ENCODE assay signal across 28 cellular contexts in the genomic region with DNA sequence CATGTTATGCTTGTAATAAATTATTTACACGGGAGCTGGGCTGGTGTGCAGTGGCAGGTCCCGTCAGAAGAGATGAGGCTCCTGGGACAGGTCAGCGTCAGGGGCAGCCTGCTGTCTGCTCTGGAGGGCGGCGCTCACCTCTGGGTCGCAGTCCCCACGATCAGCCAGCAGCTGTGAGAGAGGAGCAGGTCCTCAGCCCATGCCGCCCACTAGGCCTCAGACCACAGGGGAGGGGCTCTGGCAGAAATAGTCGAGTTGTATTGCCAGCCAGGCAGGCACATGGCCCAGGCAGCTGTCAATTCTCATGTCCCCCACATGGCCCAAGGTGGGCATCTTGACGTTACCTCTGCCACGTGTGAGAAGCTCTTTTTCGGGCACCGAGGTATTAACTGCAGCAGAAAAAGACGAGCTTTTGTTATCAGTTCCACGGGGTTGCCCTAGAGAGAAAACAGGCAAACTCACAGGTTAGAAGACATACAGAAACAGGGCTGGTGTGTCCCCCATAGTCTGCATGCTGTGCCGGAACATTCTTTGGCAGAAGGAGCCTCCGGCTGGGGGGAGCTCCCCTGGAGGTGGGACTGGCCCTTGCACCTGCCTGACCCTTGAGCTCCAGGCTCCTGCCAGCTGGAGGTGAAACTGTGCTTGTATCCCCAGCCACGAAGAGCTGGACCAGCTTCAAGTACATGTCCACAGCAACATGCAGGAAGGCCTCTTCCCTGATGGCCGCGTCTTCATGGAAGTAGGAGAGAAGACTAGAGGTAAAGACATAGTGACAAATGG. TPM values are rescaled to one million over a fixed set of nuclear protein-coding genes. Genes with fewer than 3 reads are reported as not detected.
DNase-seq lines count a peak whose midpoint lies in the region; ATAC-seq, FAIRE-seq and TF ChIP-seq lines count a peak whose summit lies in the region.
"Had no signal": no experiment of that assay in that cellular context is flagged by ENCODE, and none has a peak within 500 bp of the region (broad histone marks: within the 10 kb centered on the region; RNA-seq: fewer than 3 reads in every experiment).

No MANE protein-coding gene starts in this region.

- intact Hi-C loops in activated CD4-positive, alpha-beta T cell treated with anti-CD3 and anti-CD28 coated beads for 36 hours (cut with DNase I, micrococcal nuclease), result no loop called here
- intact Hi-C loops in GM12878 (cut with micrococcal nuclease; ENCODE audit: unreplicated experiment), result no loop called here
- intact Hi-C loops in natural killer cell (cut with micrococcal nuclease), result no loop called here

- no peaks in the 10 kb centered on the region for H3K27me3 Mint-ChIP-seq in activated CD4-positive, alpha-beta T cell treated with anti-CD3 and anti-CD28 coated beads, Interleukin-2, amount 10 ng/mL, durations not matched to agents 7 days and 5 days
- H3K27me3 Mint-ChIP-seq in activated CD4-positive, alpha-beta T cell treated with anti-CD3 and anti-CD28 coated beads for 36 hours, result no peaks in the 10 kb centered on the region
- H3K27me3 Mint-ChIP-seq in GM23338 (ENCODE audit: insufficient read depth, low read depth, poor library complexity), result peaks cover 8% of the 10 kb centered on the region
- H3K27me3 Mint-ChIP-seq in natural killer cell (ENCODE audit: low read depth in 2 of 2), result no peaks in the 10 kb centered on the region

- POLR2A ChIA-PET in activated CD4-positive, alpha-beta T cell treated with anti-CD3 and anti-CD28 coated beads, Interleukin-2, amount 10 ng/mL, durations not matched to agents 7 days and 5 days (lab: Charles Lee), result no interaction called here
- POLR2A ChIA-PET in activated CD4-positive, alpha-beta T cell treated with anti-CD3 and anti-CD28 coated beads for 36 hours (lab: Charles Lee), result interaction anchor here (0.5 kb wide), 1 partner anchor 335 kb away, joined by 4 read pairs; no protein-coding TSS in a partner anchor
- POLR2A ChIA-PET in GM12878 (lab: Charles Lee), result no interaction called here

- no peak for FAIRE-seq in GM12878 (lab: Jason Lieb, UNC)
- FAIRE-seq: A204.1, urothelium cell line had no signal

- peaks cover 4% of the 10 kb centered on the region; the same call in 1 of the 2 replicates for H4K20me1 ChIP-seq in GM23338 (replicated peaks; ENCODE audit: insufficient read depth)
- H4K20me1 ChIP-seq in GM12878 (ENCODE audit: control insufficient read depth, insufficient read depth), result no peaks in the 10 kb centered on the region

- TF ChIP-seq EP300 in GM12878 (IDR thresholded peaks at IDR 0.05; ENCODE audit: borderline replicate concordance in 1 of 2, control insufficient read depth in 1 of 2, low read depth in 2 of 2, low read length in 2 of 2), result no peak

- no peaks in the 10 kb centered on the region for H3K9me2 ChIP-seq in GM23338 (ENCODE audit: insufficient read depth)

- no peak for TF ChIP-seq RAD21 in GM12878 (IDR thresholded peaks at IDR 0.05; ENCODE audit: insufficient read depth, low read depth, low read length)

- no peak for TF ChIP-seq CTCF in GM23338 (conservative IDR thresholded peaks at IDR 0.05; ENCODE audit: low read depth in 2 of 2)
- no peak for TF ChIP-seq CTCF in GM12878 (IDR thresholded peaks at IDR 0.05 in 2 of 3, conservative IDR thresholded peaks at IDR 0.05 in 1 of 3; ENCODE audit: control insufficient read depth in 2 of 3, extremely low read depth in 1 of 3, insufficient read depth in 1 of 3, low read depth in 3 of 3, low read length in 3 of 3)
- no peak for TF ChIP-seq CTCF in natural killer cell (IDR thresholded peaks at IDR 0.05)

- peaks cover 29% of the 10 kb centered on the region; the same call in 1 of the 2 replicates for H3K36me3 ChIP-seq in GM23338 (ENCODE audit: insufficient read depth)
- peaks cover 40 to 41% of the 10 kb centered on the region in 2 experiments for H3K36me3 ChIP-seq in GM12878 (ENCODE audit: control insufficient read depth in 2 of 2, insufficient read depth in 2 of 2, low read length in 1 of 2)

- H3K27ac ChIP-seq in GM23338 (ENCODE audit: low read depth) (no peak overlapping the region), GM12878 (ENCODE audit: control insufficient read depth, insufficient read depth) (no peak overlapping the region)
- H3K27ac ChIP-seq: BLaER1, esophagus muscularis mucosa, neutrophil, SJCRH30, WERI-Rb-1 had no signal

- H3F3A ChIP-seq in GM23338 (replicated peaks; ENCODE audit: low read depth), result peaks cover 9% of the 10 kb centered on the region

- H2AFZ ChIP-seq in GM23338 (no peak overlapping the region), GM12878 (ENCODE audit: control insufficient read depth, low read depth, low read length) (no peak overlapping the region)

- H3K79me2 ChIP-seq in GM23338 (replicated peaks; ENCODE audit: insufficient read depth), result no peaks in the 10 kb centered on the region
- H3K79me2 ChIP-seq in GM12878 (ENCODE audit: control insufficient read depth, insufficient read depth, low read length), result no peaks in the 10 kb centered on the region

- H3K9ac ChIP-seq in GM12878 (ENCODE audit: control insufficient read depth, insufficient read depth, low read length), result no peak overlapping the region
- H3K9ac ChIP-seq: BLaER1 had no signal

- WGBS in GM12878 (ENCODE audit: insufficient coverage, insufficient replicate concordance, low lambda C conversion rate, missing lambda C conversion rate), result 91% methylated on average over 20 of the region's 20 CpGs

- TF ChIP-seq POLR2A in GM12878 (IDR thresholded peaks at IDR 0.05; ENCODE audit: low read depth, low read length), result peak; percentile 29; the same call in 1 of the 2 replicates

- no peak overlapping the region for H3K4me3 ChIP-seq in GM23338
- no peak overlapping the region for H3K4me3 ChIP-seq in GM12878
- H3K4me3 ChIP-seq: BLaER1, esophagus muscularis mucosa, SJCRH30 had no signal

- RAD21 ChIA-PET in GM12878 (lab: Charles Lee; ENCODE audit: unreplicated experiment), result no interaction called here

- no peaks in the 10 kb centered on the region for H3K9me3 Mint-ChIP-seq in activated CD4-positive, alpha-beta T cell treated with anti-CD3 and anti-CD28 coated beads, Interleukin-2, amount 10 ng/mL, durations not matched to agents 7 days and 5 days
- H3K9me3 Mint-ChIP-seq in activated CD4-positive, alpha-beta T cell treated with anti-CD3 and anti-CD28 coated beads for 36 hours (ENCODE audit: low read depth), result no peaks in the 10 kb centered on the region
- H3K9me3 Mint-ChIP-seq in GM23338 (no peaks in the 10 kb centered on the region; the same call in 2 of the 3 replicates), natural killer cell (no peaks in the 10 kb centered on the region)
- H3K9me3 Mint-ChIP-seq: activated T-helper 2 cell treated with anti-CD3 and anti-CD28 coated beads, Interferon-gamma antibody, Interleukin-2, Interleukin-4, amounts not matched to agents 10 μg/mL and 5 μg/mL and 100 μg/mL, durations not matched to agents 14 hours and 24 hours and 36 hours; T-helper 1 cell treated with Interleukin-12 subunit alpha and Interleukin-12 subunit beta and Interleukin-4 antibody, amounts not matched to agents 30 μg/mL and 1 μg/mL, for 36 hours had no signal

- no peak overlapping the region for H3K4me3 Mint-ChIP-seq in activated CD4-positive, alpha-beta T cell treated with anti-CD3 and anti-CD28 coated beads, Interleukin-2, amount 10 ng/mL, durations not matched to agents 7 days and 5 days
- no peak overlapping the region for H3K4me3 Mint-ChIP-seq in activated CD4-positive, alpha-beta T cell treated with anti-CD3 and anti-CD28 coated beads for 36 hours
- H3K4me3 Mint-ChIP-seq in GM23338 (no peak overlapping the region), natural killer cell (peak overlapping the region; percentile 6)
- H3K4me3 Mint-ChIP-seq: activated CD8-positive, alpha-beta T cell treated with anti-CD3 and anti-CD28 coated beads, Interleukin-2, amount 10 ng/mL, durations not matched to agents 7 days and 5 days; T-helper 1 cell treated with Interleukin-12 subunit alpha and Interleukin-12 subunit beta and Interleukin-4 antibody, amounts not matched to agents 30 μg/mL and 1 μg/mL, for 36 hours had no signal

- H3K4me1 ChIP-seq in GM23338 (ENCODE audit: insufficient read depth) (no peaks in the 10 kb centered on the region), GM12878 (ENCODE audit: control insufficient read depth, insufficient read depth, low read length) (peaks cover 3% of the 10 kb centered on the region; the same call in 1 of the 2 replicates)
- H3K4me1 ChIP-seq: esophagus muscularis mucosa, SJCRH30 had no signal

- no peak for ATAC-seq in activated CD4-positive, alpha-beta T cell treated with anti-CD3 and anti-CD28 coated beads for 36 hours
- ATAC-seq in GM23338, result peak; percentile 33
- no peak for ATAC-seq in GM12878
- no peak for ATAC-seq in natural killer cell
- no peak for ATAC-seq in HG03108 (IDR thresholded peaks at IDR 0.05; ENCODE audit: unreplicated experiment)
- no peak for ATAC-seq in GM19035 (IDR thresholded peaks at IDR 0.05; ENCODE audit: unreplicated experiment)
- ATAC-seq: activated CD8-positive, alpha-beta T cell treated with anti-CD3 and anti-CD28 coated beads, Interleukin-2, amount 10 ng/mL, durations not matched to agents 7 days and 5 days had no signal

- H3K4me2 ChIP-seq in GM23338 (no peak overlapping the region), GM12878 (ENCODE audit: control insufficient read depth, insufficient read depth) (no peak overlapping the region)

- BruUV-seq in GM12878 (replicated peaks; lab: Mats Ljungman, UMichigan), result TSS peak; percentile 54

- SMC1A ChIA-PET in GM12878 (lab: Charles Lee; ENCODE audit: uncharacterized antibody, unreplicated experiment), result no interaction called here

- in situ Hi-C loops in GM12878 (cut with MboI), result no loop called here

- H3K9me3 ChIP-seq in GM12878 (replicated peaks; ENCODE audit: control insufficient read depth, insufficient read depth, low read length), result no peaks in the 10 kb centered on the region; the same call in 2 of the 3 replicates
- H3K9me3 ChIP-seq: BLaER1, esophagus muscularis mucosa, neutrophil, SJCRH30 had no signal

- CTCF ChIA-PET in activated CD4-positive, alpha-beta T cell treated with anti-CD3 and anti-CD28 coated beads, Interleukin-2, amount 10 ng/mL, durations not matched to agents 7 days and 5 days (lab: Charles Lee), result interaction anchor here (1.0 to 2.1 kb wide), 6 partner anchors 16 to 171 kb away, joined by 3 to 5 read pairs (median 4); no protein-coding TSS in a partner anchor
- CTCF ChIA-PET in activated CD4-positive, alpha-beta T cell treated with anti-CD3 and anti-CD28 coated beads for 36 hours (lab: Charles Lee), result interaction anchor here (0.9 to 2.8 kb wide), 5 partner anchors 14 to 124 kb away, joined by 3 to 9 read pairs (median 4); no protein-coding TSS in a partner anchor
- CTCF ChIA-PET in GM12878 (lab: Yijun Ruan, JAX), result interaction anchor here (1.1 to 1.4 kb wide), 2 partner anchors 33 to 121 kb away, joined by 3 read pairs; no protein-coding TSS in a partner anchor

- peaks cover 69% of the 10 kb centered on the region for H3K36me3 Mint-ChIP-seq in activated CD4-positive, alpha-beta T cell treated with anti-CD3 and anti-CD28 coated beads, Interleukin-2, amount 10 ng/mL, durations not matched to agents 7 days and 5 days (ENCODE audit: low read depth)
- H3K36me3 Mint-ChIP-seq in activated CD4-positive, alpha-beta T cell treated with anti-CD3 and anti-CD28 coated beads for 36 hours (ENCODE audit: low read depth), result peaks cover 65% of the 10 kb centered on the region
- peaks cover 88% of the 10 kb centered on the region for H3K36me3 Mint-ChIP-seq in GM23338 (ENCODE audit: low read depth)
- H3K36me3 Mint-ChIP-seq in natural killer cell, result no peaks in the 10 kb centered on the region

- H3K4me1 Mint-ChIP-seq in activated CD4-positive, alpha-beta T cell treated with anti-CD3 and anti-CD28 coated beads, Interleukin-2, amount 10 ng/mL, durations not matched to agents 7 days and 5 days, result peaks cover 45% of the 10 kb centered on the region
- H3K4me1 Mint-ChIP-seq in activated CD4-positive, alpha-beta T cell treated with anti-CD3 and anti-CD28 coated beads for 36 hours, result peaks cover 21% of the 10 kb centered on the region
- no peaks in the 10 kb centered on the region for H3K4me1 Mint-ChIP-seq in GM23338
- H3K4me1 Mint-ChIP-seq in natural killer cell, result peaks cover 27 to 38% of the 10 kb centered on the region in 2 donors

- no peaks in the 10 kb centered on the region for H3K27me3 ChIP-seq in GM23338 (ENCODE audit: insufficient read depth)
- no peaks in the 10 kb centered on the region for H3K27me3 ChIP-seq in GM12878 (replicated peaks in 1 of 2; ENCODE audit: control insufficient read depth in 2 of 2, insufficient read depth in 2 of 2, low read length in 1 of 2)
- H3K27me3 ChIP-seq: BLaER1, esophagus muscularis mucosa, neutrophil, SJCRH30 had no signal

- DNase-seq in activated CD4-positive, alpha-beta T cell treated with anti-CD3 and anti-CD28 coated beads, Interleukin-2, amount 10 ng/mL, durations not matched to agents 7 days and 5 days, result no peak
- DNase-seq in activated CD4-positive, alpha-beta T cell treated with anti-CD3 and anti-CD28 coated beads for 36 hours, result no peak
- DNase-seq in GM23338 (ENCODE audit: low spot score) (no peak), GM12878 (ENCODE audit: low read depth, low spot score) (no peak), natural killer cell (no peak), NCI-H446 (lab: John Stamatoyannopoulos, UW) (no peak)
- DNase-seq: activated CD8-positive, alpha-beta T cell treated with anti-CD3 and anti-CD28 coated beads, Interleukin-2, amount 10 ng/mL, durations not matched to agents 7 days and 5 days; amygdala; central memory CD4-positive, alpha-beta T cell; DMS 273 treated with DMSO at 0.1 percent for 48 hours; HCEC 1CT; Kasumi-1; left cardiac atrium; midbrain; NCI-H1048; NCI-H2029; SJCRH30; substantia nigra; WERI-Rb-1 had no signal

- H3K27ac Mint-ChIP-seq in activated CD4-positive, alpha-beta T cell treated with anti-CD3 and anti-CD28 coated beads, Interleukin-2, amount 10 ng/mL, durations not matched to agents 7 days and 5 days, result peak overlapping the region; percentile 25
- no peak overlapping the region for H3K27ac Mint-ChIP-seq in activated CD4-positive, alpha-beta T cell treated with anti-CD3 and anti-CD28 coated beads for 36 hours
- H3K27ac Mint-ChIP-seq in GM23338 (no peak overlapping the region), natural killer cell (peak overlapping the region; percentile 76 to 88)
- H3K27ac Mint-ChIP-seq: T-helper 1 cell treated with Interleukin-12 subunit alpha and Interleukin-12 subunit beta and Interleukin-4 antibody, amounts not matched to agents 30 μg/mL and 1 μg/mL, for 36 hours had no signal

RNA-seq across cellular contexts. Expression of gene ZNF276, which starts 17.4 kb away (rescaled TPM):
- total RNA-seq in activated CD4-positive, alpha-beta T cell treated with anti-CD3 and anti-CD28 coated beads, Interleukin-2, amount 10 ng/mL, durations not matched to agents 7 days and 5 days, result 10 to 100 TPM; 79.5 to 96.5 TPM
- total RNA-seq in activated CD4-positive, alpha-beta T cell treated with anti-CD3 and anti-CD28 coated beads for 36 hours, result 10 to 100 TPM; 21.3 to 24.8 TPM
- total RNA-seq in GM23338 (2014; rRNA removed; shearing (Covaris generic)), result 12.7 and 15.6 TPM in 2 replicates
- polyA plus RNA-seq in GM23338 (2016; fragmentation: Nextera tagmentation; extraction: Ambion mirVana) (3.4 and 4.3 TPM in 2 replicates), GM12878 (2011; rRNA removed) (6.0 and 9.4 TPM in 2 replicates), GM12878 (2014; fragmentation: Illumina TruSeq; extraction: Trizol) (5.9 and 10.3 TPM in 2 replicates), GM12878 (2014; fragmentation: Nextera tagmentation; extraction: Ambion mirVana) (under 1 TPM; 0.27 to 0.93 TPM), GM12878 (2014; rRNA removed) (22.7 and 27.1 TPM in 2 replicates), GM12878 (2016; fragmentation: Nextera tagmentation; extraction: Ambion mirVana) (1 to 10 TPM; 8.0 TPM)
- 46.3 and 58.8 TPM in 2 replicates for total RNA-seq in GM12878 (2013; cell fraction: nucleolus; rRNA removed)
- total RNA-seq in GM12878 (2014; rRNA removed) (14.2 and 15.5 TPM in 2 replicates), GM12878 (2014; rRNA removed; fragmentation: Illumina TruSeq; extraction: Trizol) (6.8 and 11.6 TPM in 2 replicates), GM12878 (2021) (18.5 and 22.3 TPM in 2 replicates), natural killer cell (100 to 1,000 TPM; 146 to 206 (median 186) TPM)
- polyA plus RNA-seq in GM12878 (2011; ENCODE audit: low read depth), result 6.4 TPM
- 10.4 and 17.5 TPM in 2 replicates for polyA plus RNA-seq in GM12878 (2011; cell fraction: cytosol; rRNA removed)
- polyA plus RNA-seq in GM12878 (2011; cell fraction: nucleus; rRNA removed), result 113 and 164 TPM in 2 replicates
- 17.1 and 19.2 TPM in 2 replicates for polyA plus RNA-seq in GM12878 (2012)
- polyA minus RNA-seq in GM12878 (2011; rRNA and poly(A)+ RNA removed), result 6.9 and 11.5 TPM in 2 replicates
- 3.3 and 5.6 TPM in 2 replicates for polyA minus RNA-seq in GM12878 (2011; cell fraction: cytosol; rRNA and poly(A)+ RNA removed)
- 10.9 and 17.5 TPM in 2 replicates for polyA minus RNA-seq in GM12878 (2011; cell fraction: nucleus; rRNA and poly(A)+ RNA removed)

RNA-seq across cellular contexts. Expression of gene VPS9D1, which starts 18.0 kb away (rescaled TPM):
- total RNA-seq in activated CD4-positive, alpha-beta T cell treated with anti-CD3 and anti-CD28 coated beads, Interleukin-2, amount 10 ng/mL, durations not matched to agents 7 days and 5 days, result 10 to 100 TPM; 10.8 to 13.4 TPM
- total RNA-seq in activated CD4-positive, alpha-beta T cell treated with anti-CD3 and anti-CD28 coated beads for 36 hours, result 1 to 10 TPM; 2.0 to 2.6 TPM
- 1.8 and 2.1 TPM in 2 replicates for total RNA-seq in GM23338 (2014; rRNA removed; shearing (Covaris generic))
- polyA plus RNA-seq in GM23338 (2016; fragmentation: Nextera tagmentation; extraction: Ambion mirVana) (2.0 and 2.2 TPM in 2 replicates), GM12878 (2011; rRNA removed) (0.35 and 0.65 TPM in 2 replicates), GM12878 (2014; fragmentation: Illumina TruSeq; extraction: Trizol) (0.06 and 1.0 TPM in 2 replicates), GM12878 (2014; fragmentation: Nextera tagmentation; extraction: Ambion mirVana) (1 to 10 TPM in 1 of 2 experiments, under 1 TPM in 1; 0.85 to 1.1 TPM), GM12878 (2014; rRNA removed) (2.8 and 4.2 TPM in 2 replicates), GM12878 (2016; fragmentation: Nextera tagmentation; extraction: Ambion mirVana) (1 to 10 TPM; 1.0 to 1.5 TPM)
- total RNA-seq in GM12878 (2013; cell fraction: nucleolus; rRNA removed), result 1.4 and 1.6 TPM in 2 replicates
- total RNA-seq in GM12878 (2014; rRNA removed) (1.2 and 1.4 TPM in 2 replicates), GM12878 (2014; rRNA removed; fragmentation: Illumina TruSeq; extraction: Trizol) (0.64 and 1.0 TPM in 2 replicates), GM12878 (2021) (2.7 and 3.0 TPM in 2 replicates), natural killer cell (10 to 100 TPM; 31.7 to 43.0 (median 35.4) TPM)
- polyA plus RNA-seq in GM12878 (2011; ENCODE audit: low read depth), result 1.1 TPM
- polyA plus RNA-seq in GM12878 (2011; cell fraction: cytosol; rRNA removed), result 0.94 and 1.7 TPM in 2 replicates
- polyA plus RNA-seq in GM12878 (2011; cell fraction: nucleus; rRNA removed), result 6.4 and 8.4 TPM in 2 replicates
- 3.2 and 3.3 TPM in 2 replicates for polyA plus RNA-seq in GM12878 (2012)
- 0.51 and 0.82 TPM in 2 replicates for polyA minus RNA-seq in GM12878 (2011; rRNA and poly(A)+ RNA removed)
- 0.83 and 1.3 TPM in 2 replicates for polyA minus RNA-seq in GM12878 (2011; cell fraction: cytosol; rRNA and poly(A)+ RNA removed)
- polyA minus RNA-seq in GM12878 (2011; cell fraction: nucleus; rRNA and poly(A)+ RNA removed), result 0.48 and 1.4 TPM in 2 replicates

RNA-seq across cellular contexts. Expression of gene SPATA2L, which starts 37.2 kb away (rescaled TPM):
- 1 to 10 TPM; 5.3 to 8.0 TPM for total RNA-seq in activated CD4-positive, alpha-beta T cell treated with anti-CD3 and anti-CD28 coated beads, Interleukin-2, amount 10 ng/mL, durations not matched to agents 7 days and 5 days
- 1 to 10 TPM; 4.9 to 6.5 TPM for total RNA-seq in activated CD4-positive, alpha-beta T cell treated with anti-CD3 and anti-CD28 coated beads for 36 hours
- 23.4 and 26.2 TPM in 2 replicates for total RNA-seq in GM23338 (2014; rRNA removed; shearing (Covaris generic))
- polyA plus RNA-seq in GM23338 (2016; fragmentation: Nextera tagmentation; extraction: Ambion mirVana) (6.9 and 11.1 TPM in 2 replicates), GM12878 (2011; rRNA removed) (1.2 and 2.3 TPM in 2 replicates), GM12878 (2014; fragmentation: Illumina TruSeq; extraction: Trizol) (0.24 TPM in 1 of 2 replicates, not detected in the other), GM12878 (2014; fragmentation: Nextera tagmentation; extraction: Ambion mirVana) (under 1 TPM in 1 of 2 experiments, not detected in 1; 0.20 TPM), GM12878 (2014; rRNA removed) (4.7 and 6.0 TPM in 2 replicates), GM12878 (2016; fragmentation: Nextera tagmentation; extraction: Ambion mirVana) (1 to 10 TPM; 3.9 to 5.9 TPM)
- total RNA-seq in GM12878 (2013; cell fraction: nucleolus; rRNA removed), result 13.1 and 19.3 TPM in 2 replicates
- total RNA-seq in GM12878 (2014; rRNA removed) (4.9 and 6.9 TPM in 2 replicates), GM12878 (2014; rRNA removed; fragmentation: Illumina TruSeq; extraction: Trizol) (0.78 and 1.0 TPM in 2 replicates), GM12878 (2021) (6.9 and 7.8 TPM in 2 replicates), natural killer cell (10 to 100 TPM; 23.1 to 37.9 (median 24.0) TPM)
- 0.71 TPM for polyA plus RNA-seq in GM12878 (2011; ENCODE audit: low read depth)
- 4.6 and 6.8 TPM in 2 replicates for polyA plus RNA-seq in GM12878 (2011; cell fraction: cytosol; rRNA removed)
- 12.6 and 15.8 TPM in 2 replicates for polyA plus RNA-seq in GM12878 (2011; cell fraction: nucleus; rRNA removed)
- 5.0 and 6.2 TPM in 2 replicates for polyA plus RNA-seq in GM12878 (2012)
- 0.73 and 3.6 TPM in 2 replicates for polyA minus RNA-seq in GM12878 (2011; rRNA and poly(A)+ RNA removed)
- polyA minus RNA-seq in GM12878 (2011; cell fraction: cytosol; rRNA and poly(A)+ RNA removed), result 3.3 and 3.7 TPM in 2 replicates
- polyA minus RNA-seq in GM12878 (2011; cell fraction: nucleus; rRNA and poly(A)+ RNA removed), result 4.5 and 8.3 TPM in 2 replicates

RNA-seq across cellular contexts. Expression of gene CDK10, which starts 52.2 kb away (rescaled TPM):
- 10 to 100 TPM; 83.1 to 96.8 TPM for total RNA-seq in activated CD4-positive, alpha-beta T cell treated with anti-CD3 and anti-CD28 coated beads, Interleukin-2, amount 10 ng/mL, durations not matched to agents 7 days and 5 days
- total RNA-seq in activated CD4-positive, alpha-beta T cell treated with anti-CD3 and anti-CD28 coated beads for 36 hours, result 10 to 100 TPM; 78.1 to 89.8 TPM
- 53.2 and 64.6 TPM in 2 replicates for total RNA-seq in GM23338 (2014; rRNA removed; shearing (Covaris generic))
- polyA plus RNA-seq in GM23338 (2016; fragmentation: Nextera tagmentation; extraction: Ambion mirVana), result 79.0 and 88.0 TPM in 2 replicates
- total RNA-seq in GM12878 (2013; cell fraction: nucleolus; rRNA removed), result 80.3 and 89.1 TPM in 2 replicates
- 31.8 and 41.9 TPM in 2 replicates for total RNA-seq in GM12878 (2014; rRNA removed)
- 20.8 and 23.5 TPM in 2 replicates for total RNA-seq in GM12878 (2014; rRNA removed; fragmentation: Illumina TruSeq; extraction: Trizol)
- 45.3 and 58.7 TPM in 2 replicates for total RNA-seq in GM12878 (2021)
- polyA plus RNA-seq in GM12878 (2011; ENCODE audit: low read depth), result 15.0 TPM
- 22.1 and 30.1 TPM in 2 replicates for polyA plus RNA-seq in GM12878 (2011; rRNA removed)
- polyA plus RNA-seq in GM12878 (2011; cell fraction: cytosol; rRNA removed), result 29.8 and 38.2 TPM in 2 replicates
- 306 and 334 TPM in 2 replicates for polyA plus RNA-seq in GM12878 (2011; cell fraction: nucleus; rRNA removed)
- 38.8 and 67.0 TPM in 2 replicates for polyA plus RNA-seq in GM12878 (2012)
- polyA plus RNA-seq in GM12878 (2014; fragmentation: Illumina TruSeq; extraction: Trizol), result 12.1 and 26.5 TPM in 2 replicates
- 1 to 10 TPM; 1.5 to 2.5 TPM for polyA plus RNA-seq in GM12878 (2014; fragmentation: Nextera tagmentation; extraction: Ambion mirVana)
- polyA plus RNA-seq in GM12878 (2014; rRNA removed), result 56.8 and 58.6 TPM in 2 replicates
- 10 to 100 TPM; 54.1 to 55.6 TPM for polyA plus RNA-seq in GM12878 (2016; fragmentation: Nextera tagmentation; extraction: Ambion mirVana)
- 15.4 and 20.6 TPM in 2 replicates for polyA minus RNA-seq in GM12878 (2011; rRNA and poly(A)+ RNA removed)
- 6.1 and 9.0 TPM in 2 replicates for polyA minus RNA-seq in GM12878 (2011; cell fraction: cytosol; rRNA and poly(A)+ RNA removed)
- polyA minus RNA-seq in GM12878 (2011; cell fraction: nucleus; rRNA and poly(A)+ RNA removed), result 22.2 and 33.6 TPM in 2 replicates
- total RNA-seq in natural killer cell, result 100 to 1,000 TPM; 102 to 123 (median 114) TPM

Comparison
In these comparisons a context has a peak if more than half of its experiments do, and no peak if none do; other contexts are left out.
1. H3K27ac Mint-ChIP-seq: peak in activated CD4-positive, alpha-beta T cell treated with anti-CD3 and anti-CD28 coated beads, Interleukin-2, amount 10 ng/mL, durations not matched to agents 7 days and 5 days (single experiment) and natural killer cell (2 of 2); none in activated CD4-positive, alpha-beta T cell treated with anti-CD3 and anti-CD28 coated beads for 36 hours (single experiment) and GM23338 (single experiment).